33 cellular contexts compared by ENCODE assay signal in the genomic region with DNA sequence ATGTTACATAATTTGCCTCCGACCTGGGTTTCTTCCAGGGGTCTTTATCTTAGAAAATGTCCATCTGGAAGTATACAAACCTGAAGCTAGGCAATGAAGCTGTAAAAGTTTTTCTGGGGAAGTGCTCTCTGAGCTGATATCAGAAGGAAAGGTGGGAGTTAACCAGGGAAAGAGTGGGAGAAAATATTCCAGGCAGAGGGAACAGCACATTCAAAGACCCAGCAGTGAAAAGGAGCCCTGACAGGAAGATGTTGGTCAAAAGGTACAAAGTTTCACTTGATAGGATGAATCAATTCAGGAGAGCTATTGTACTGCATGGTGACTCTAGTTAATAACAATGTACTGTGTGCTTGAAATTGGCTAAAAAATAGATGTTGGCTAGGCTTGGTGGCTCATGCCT.
"Had no signal": no experiment of that assay in that cellular context is flagged by ENCODE, and none has a peak within 500 bp of the region (broad histone marks: within the 10 kb centered on the region; RNA-seq: fewer than 3 reads in every experiment).

No MANE protein-coding gene starts in this region.

- H3K27ac Mint-ChIP-seq: activated B cell treated with CpG ODN at 0.5 μM for 24 hours; activated CD4-positive, alpha-beta memory T cell treated with anti-CD3 and anti-CD28 coated beads for 36 hours; activated CD4-positive, alpha-beta T cell treated with anti-CD3 and anti-CD28 coated beads, Interleukin-2, amount 10 ng/mL, durations not matched to agents 24 days and 14 days; activated CD8-positive, alpha-beta memory T cell treated with anti-CD3 and anti-CD28 coated beads, Interleukin-2, amount 10 ng/mL, durations not matched to agents 7 days and 5 days; activated CD8-positive, alpha-beta T cell treated with anti-CD3 and anti-CD28 coated beads, Interleukin-2, amount 10 ng/mL, durations not matched to agents 7 days and 5 days; activated naive CD4-positive, alpha-beta T cell treated with anti-CD3 and anti-CD28 coated beads, Interleukin-2, amount 10 ng/mL, durations not matched to agents 7 days and 5 days; activated naive CD4-positive, alpha-beta T cell treated with anti-CD3 and anti-CD28 coated beads, Interleukin-2, amount 50 U/mL, for 72 hours; activated naive CD8-positive, alpha-beta T cell treated with anti-CD3 and anti-CD28 coated beads for 36 hours; activated T-cell treated with anti-CD3 and anti-CD28 coated beads, Interleukin-2, amount 50 U/mL, for 24 hours; T-helper 1 cell treated with Interleukin-12 subunit alpha and Interleukin-12 subunit beta and Interleukin-4 antibody, amounts not matched to agents 30 μg/mL and 1 μg/mL, for 36 hours; T-helper 2 cell treated with Interferon-gamma antibody and Interleukin-4, amounts not matched to agents 5 μg/mL and 100 μg/mL, for 36 hours had no signal

- H3K4me3 Mint-ChIP-seq: activated B cell treated with CpG ODN at 0.5 μM for 24 hours; activated CD4-positive, alpha-beta memory T cell treated with anti-CD3 and anti-CD28 coated beads for 36 hours; activated CD4-positive, alpha-beta T cell treated with anti-CD3 and anti-CD28 coated beads, Interleukin-2, amount 10 ng/mL, durations not matched to agents 24 days and 14 days; activated CD8-positive, alpha-beta memory T cell treated with anti-CD3 and anti-CD28 coated beads, Interleukin-2, amount 10 ng/mL, durations not matched to agents 7 days and 5 days; activated CD8-positive, alpha-beta T cell treated with anti-CD3 and anti-CD28 coated beads, Interleukin-2, amount 10 ng/mL, durations not matched to agents 7 days and 5 days; activated naive CD4-positive, alpha-beta T cell treated with anti-CD3 and anti-CD28 coated beads, Interleukin-2, amount 10 ng/mL, durations not matched to agents 7 days and 5 days; activated naive CD8-positive, alpha-beta T cell treated with anti-CD3 and anti-CD28 coated beads for 36 hours; activated T-cell treated with anti-CD3 and anti-CD28 coated beads, Interleukin-2, amount 50 U/mL, for 24 hours; central memory CD8-positive, alpha-beta T cell; T-helper 1 cell treated with Interleukin-12 subunit alpha and Interleukin-12 subunit beta and Interleukin-4 antibody, amounts not matched to agents 30 μg/mL and 1 μg/mL, for 36 hours; T-helper 2 cell treated with Interferon-gamma antibody and Interleukin-4, amounts not matched to agents 5 μg/mL and 100 μg/mL, for 36 hours had no signal

- H3K4me1 ChIP-seq: adrenal gland, body of pancreas, breast epithelium had no signal

- H3K27me3 Mint-ChIP-seq: activated CD4-positive, alpha-beta memory T cell treated with anti-CD3 and anti-CD28 coated beads for 36 hours; activated naive CD8-positive, alpha-beta T cell treated with anti-CD3 and anti-CD28 coated beads for 36 hours had no signal

- H3K36me3 ChIP-seq: adrenal gland, brain microvascular endothelial cell, breast epithelium had no signal

- H3K36me3 Mint-ChIP-seq: activated CD4-positive, alpha-beta memory T cell treated with anti-CD3 and anti-CD28 coated beads for 36 hours; activated CD8-positive, alpha-beta memory T cell treated with anti-CD3 and anti-CD28 coated beads, Interleukin-2, amount 10 ng/mL, durations not matched to agents 7 days and 5 days; activated naive CD4-positive, alpha-beta T cell treated with anti-CD3 and anti-CD28 coated beads, Interleukin-2, amount 10 ng/mL, durations not matched to agents 7 days and 5 days; activated naive CD4-positive, alpha-beta T cell treated with anti-CD3 and anti-CD28 coated beads, Interleukin-2, amount 50 U/mL, for 72 hours; activated naive CD8-positive, alpha-beta T cell treated with anti-CD3 and anti-CD28 coated beads for 36 hours had no signal

- DNase-seq: activated B cell treated with CpG ODN at 0.5 μM for 24 hours; activated CD4-positive, alpha-beta memory T cell treated with anti-CD3 and anti-CD28 coated beads for 36 hours; activated CD4-positive, alpha-beta T cell treated with anti-CD3 and anti-CD28 coated beads for 4 hours; activated CD4-positive, alpha-beta T cell treated with anti-CD3 and anti-CD28 coated beads, Interleukin-2, amount 10 ng/mL, durations not matched to agents 24 days and 14 days; activated CD4-positive, alpha-beta T cell treated with anti-CD3 and anti-CD28 coated beads, Interleukin-2, amount 50 U/mL, for 1 hour; activated CD4-positive, alpha-beta T cell treated with anti-CD3 and anti-CD28 coated beads, Interleukin-2, amount 50 U/mL, for 4 hours; activated CD4-positive, CD25-positive, alpha-beta regulatory T cell treated with anti-CD3 and anti-CD28 coated beads, Interleukin-2, amount 50 U/mL, for 72 hours; activated CD8-positive, alpha-beta memory T cell treated with anti-CD3 and anti-CD28 coated beads for 24 hours; activated CD8-positive, alpha-beta memory T cell treated with anti-CD3 and anti-CD28 coated beads, Interleukin-2, amount 10 ng/mL, durations not matched to agents 7 days and 5 days; activated CD8-positive, alpha-beta T cell treated with anti-CD3 and anti-CD28 coated beads, Interleukin-2, amount 10 ng/mL, durations not matched to agents 7 days and 5 days; activated effector memory CD4-positive, alpha-beta T cell treated with anti-CD3 and anti-CD28 coated beads, Interleukin-2, amount 50 U/mL, for 16 hours; activated gamma-delta T cell treated with Interleukin-2 at 50 U/mL for 16 hours; activated naive CD4-positive, alpha-beta T cell; activated naive CD4-positive, alpha-beta T cell treated with anti-CD3 and anti-CD28 coated beads, Interleukin-2, amount 10 ng/mL, durations not matched to agents 7 days and 5 days; activated naive CD8-positive, alpha-beta T cell treated with anti-CD3 and anti-CD28 coated beads for 36 hours; activated T-cell treated with anti-CD3 and anti-CD28 coated beads, Interleukin-2, amount 50 U/mL, for 24 hours; activated T-cell treated with anti-CD3 and anti-CD28 coated beads, Interleukin-2, amount 50 U/mL, for 48 hours; adrenal gland; amniotic stem cell; aorta; body of pancreas; brain microvascular endothelial cell; cerebellar nuclear complex; SW 1271; T-helper 1 cell; T-helper 2 cell; T-helper 9 cell had no signal

- H3K4me3 ChIP-seq: adrenal gland, body of pancreas, breast epithelium had no signal

- H3K27me3 ChIP-seq: adrenal gland, body of pancreas, brain microvascular endothelial cell, breast epithelium had no signal

- H3K27ac ChIP-seq: adrenal gland, body of pancreas, brain microvascular endothelial cell, breast epithelium, VCaP had no signal

- ATAC-seq: activated CD8-positive, alpha-beta memory T cell treated with anti-CD3 and anti-CD28 coated beads, Interleukin-2, amount 10 ng/mL, durations not matched to agents 7 days and 5 days; activated CD8-positive, alpha-beta T cell treated with anti-CD3 and anti-CD28 coated beads, Interleukin-2, amount 10 ng/mL, durations not matched to agents 7 days and 5 days; activated naive CD4-positive, alpha-beta T cell treated with anti-CD3 and anti-CD28 coated beads, Interleukin-2, amount 50 U/mL, for 72 hours; body of pancreas had no signal

- H3K4me1 Mint-ChIP-seq: activated B cell treated with CpG ODN at 0.5 μM for 24 hours; activated CD4-positive, alpha-beta T cell treated with anti-CD3 and anti-CD28 coated beads, Interleukin-2, amount 10 ng/mL, durations not matched to agents 24 days and 14 days; activated CD8-positive, alpha-beta memory T cell treated with anti-CD3 and anti-CD28 coated beads, Interleukin-2, amount 10 ng/mL, durations not matched to agents 7 days and 5 days; activated naive CD4-positive, alpha-beta T cell treated with anti-CD3 and anti-CD28 coated beads, Interleukin-2, amount 10 ng/mL, durations not matched to agents 7 days and 5 days; activated naive CD8-positive, alpha-beta T cell treated with anti-CD3 and anti-CD28 coated beads for 36 hours; central memory CD8-positive, alpha-beta T cell had no signal

- H3K9me3 Mint-ChIP-seq: activated CD4-positive, alpha-beta memory T cell treated with anti-CD3 and anti-CD28 coated beads for 36 hours; activated CD4-positive, alpha-beta T cell treated with anti-CD3 and anti-CD28 coated beads, Interleukin-2, amount 10 ng/mL, durations not matched to agents 24 days and 14 days; activated naive CD4-positive, alpha-beta T cell treated with anti-CD3 and anti-CD28 coated beads, Interleukin-2, amount 10 ng/mL, durations not matched to agents 7 days and 5 days; activated naive CD4-positive, alpha-beta T cell treated with anti-CD3 and anti-CD28 coated beads, Interleukin-2, amount 50 U/mL, for 72 hours; activated naive CD8-positive, alpha-beta T cell treated with anti-CD3 and anti-CD28 coated beads for 36 hours; activated T-cell treated with anti-CD3 and anti-CD28 coated beads, Interleukin-2, amount 50 U/mL, for 24 hours; central memory CD8-positive, alpha-beta T cell; T-helper 1 cell treated with Interleukin-12 subunit alpha and Interleukin-12 subunit beta and Interleukin-4 antibody, amounts not matched to agents 30 μg/mL and 1 μg/mL, for 36 hours; T-helper 2 cell treated with Interferon-gamma antibody and Interleukin-4, amounts not matched to agents 5 μg/mL and 100 μg/mL, for 36 hours had no signal

- H3K9me3 ChIP-seq: adrenal gland, body of pancreas, breast epithelium had no signal
